ENCODE assay signal across 8 cellular contexts in genomic region chr19:16185925-16186234, GRCh38. TPM values are rescaled to one million over a fixed set of nuclear protein-coding genes. Genes with fewer than 3 reads are reported as not detected.
DNase-seq lines count a peak whose midpoint lies in the region; ATAC-seq and TF ChIP-seq lines count a peak whose summit lies in the region.

No MANE protein-coding gene starts in this region.

- TF ChIP-seq EP300 in esophagus muscularis mucosa (IDR thresholded peaks at IDR 0.05) = no peak

- H3K27me3 ChIP-seq in left ventricle myocardium inferior (ENCODE audit: low read depth) (peaks cover 17% of the 10 kb centered on the region), esophagus muscularis mucosa (peaks cover 0 to 6% (median 0%) of the 10 kb centered on the region in 4 donors)

- H3K9me3 Mint-ChIP-seq in T-cell = no peaks in the 10 kb centered on the region
- no peaks in the 10 kb centered on the region for H3K9me3 Mint-ChIP-seq in progenitor cell of endocrine pancreas (ENCODE audit: low read depth)

- peaks cover 0 to 1% of the 10 kb centered on the region in 2 donors for H3K27me3 Mint-ChIP-seq in T-cell
- H3K27me3 Mint-ChIP-seq in progenitor cell of endocrine pancreas = peaks cover 3% of the 10 kb centered on the region

- peaks cover 32% of the 10 kb centered on the region for H3K36me3 ChIP-seq in left ventricle myocardium inferior
- H3K36me3 ChIP-seq in esophagus muscularis mucosa = peaks cover 8 to 43% (median 38%) of the 10 kb centered on the region in 4 donors

- H3K4me3 Mint-ChIP-seq in T-cell (peak overlapping the region; percentile 99 to 100 (median 100)), progenitor cell of endocrine pancreas (ENCODE audit: low read depth) (peak overlapping the region; percentile 100)

- CTCF ChIA-PET in T-cell (lab: Charles Lee) = interaction anchor here (0.6 to 1.9 kb wide), 8 partner anchors 12 to 767 kb away, joined by 3 to 23 read pairs (median 4); partner anchors contain the start of genes AKAP8L (in 1 of the 2), AP1M1 (in 1 of the 2) and HSH2D (in 1 of the 2)

- H3K9me3 ChIP-seq in left ventricle myocardium inferior (replicated peaks) (no peaks in the 10 kb centered on the region), esophagus muscularis mucosa (no peaks in the 10 kb centered on the region)

- TF ChIP-seq CTCF in left ventricle myocardium inferior (IDR thresholded peaks at IDR 0.05; ENCODE audit: borderline replicate concordance) (peak; percentile 43), esophagus muscularis mucosa (IDR thresholded peaks at IDR 0.05) (peak in 1 of 3 experiments; percentile 28), progenitor cell of endocrine pancreas (IDR thresholded peaks at IDR 0.05; ENCODE audit: unreplicated experiment) (peak; percentile 53)

- DNase-seq in left ventricle myocardium inferior (no peak), Right ventricle myocardium inferior (ENCODE audit: missing footprints) (no peak), T-cell (peak in 10 of 34 experiments; percentile 8 to 50 (median 34)), esophagus muscularis mucosa (ENCODE audit: extremely low spot score) (no peak), progenitor cell of endocrine pancreas (ENCODE audit: low spot score, unreplicated experiment) (no peak), foreskin melanocyte (no peak)

- intact Hi-C loops in left ventricle myocardium inferior (cut with micrococcal nuclease) (no loop called here), Right ventricle myocardium inferior (cut with DNase I) (loop anchor here (1.0 to 2.0 kb wide), 2 partner anchors 10 to 73 kb away; no protein-coding TSS in a partner anchor), esophagus muscularis mucosa (cut with DNase I) (loop anchor here (5.0 kb wide), 1 partner anchor 74 kb away; the partner anchor contains the start of gene RAB8A)

- POLR2A ChIA-PET in T-cell (lab: Charles Lee) = interaction anchor here (0.6 to 1.6 kb wide), 4 partner anchors 11 to 139 kb away, joined by 3 to 8 read pairs (median 6); partner anchors contain the start of genes AP1M1 (in 2 of the 2) and KLF2 (in 1 of the 2)

- H3K4me1 Mint-ChIP-seq in T-cell (peaks cover 37 to 43% (median 41%) of the 10 kb centered on the region in 3 donors), progenitor cell of endocrine pancreas (ENCODE audit: low read depth) (peaks cover 11% of the 10 kb centered on the region)

- H3K36me3 Mint-ChIP-seq in T-cell (peaks cover 22% of the 10 kb centered on the region), progenitor cell of endocrine pancreas (ENCODE audit: insufficient read depth) (peaks cover 7% of the 10 kb centered on the region)

- TF ChIP-seq POLR2A in esophagus muscularis mucosa (IDR thresholded peaks at IDR 0.05; ENCODE audit: low read depth) = no peak

- ATAC-seq in Right ventricle myocardium inferior (no peak), T-cell (replicated peaks in 1 of 4) (peak in 2 of 4 experiments; percentile 32 to 39), HG02571 (IDR thresholded peaks at IDR 0.05; ENCODE audit: unreplicated experiment) (no peak), HG03108 (IDR thresholded peaks at IDR 0.05; ENCODE audit: unreplicated experiment) (no peak)

- H3K27ac Mint-ChIP-seq in T-cell = peak overlapping the region; percentile 97 to 98
- peak overlapping the region; percentile 99 for H3K27ac Mint-ChIP-seq in progenitor cell of endocrine pancreas

- H3K4me1 ChIP-seq in left ventricle myocardium inferior (peaks cover 53% of the 10 kb centered on the region), esophagus muscularis mucosa (peaks cover 17 to 52% (median 45%) of the 10 kb centered on the region in 4 donors)

- H3K4me3 ChIP-seq in left ventricle myocardium inferior = peak overlapping the region; percentile 94
- peak overlapping the region; percentile 76 to 93 (median 82) for H3K4me3 ChIP-seq in esophagus muscularis mucosa

- H3K27ac ChIP-seq in left ventricle myocardium inferior (replicated peaks) (peak overlapping the region; percentile 83), esophagus muscularis mucosa (replicated peaks in 1 of 4) (peak overlapping the region; percentile 78 to 91 (median 84))

- WGBS in esophagus muscularis mucosa = 0% methylated on average over 8 of the region's 8 CpGs

RNA-seq across cellular contexts. Expression of gene FAM32A, which starts 0.7 kb away (rescaled TPM):
- total RNA-seq in left ventricle myocardium inferior (34.3 TPM), Right ventricle myocardium inferior (38.8 TPM), T-cell (10 to 100 TPM; 42.1 to 60.6 (median 53.3) TPM), esophagus muscularis mucosa (100 to 1,000 TPM in 3 of 4 donors, 10 to 100 TPM in 1; 83.5 to 104 (median 103) TPM), progenitor cell of endocrine pancreas (91.6 and 95.2 TPM in 2 replicates)

RNA-seq across cellular contexts. Expression of gene AP1M1, which starts 11.8 kb away (rescaled TPM):
- total RNA-seq in left ventricle myocardium inferior (38.5 TPM), Right ventricle myocardium inferior (39.4 TPM), T-cell (100 to 1,000 TPM in 4 of 5 donors, 10 to 100 TPM in 1; 94.9 to 171 (median 133) TPM), esophagus muscularis mucosa (100 to 1,000 TPM in 2 of 4 donors, 10 to 100 TPM in 2; 63.1 to 115 (median 98.6) TPM), progenitor cell of endocrine pancreas (47.4 and 51.8 TPM in 2 replicates)

RNA-seq across cellular contexts. Expression of gene CIB3, which starts 12.6 kb away (rescaled TPM):
- total RNA-seq in left ventricle myocardium inferior (not detected), Right ventricle myocardium inferior (not detected), T-cell (not detected), esophagus muscularis mucosa (not detected), progenitor cell of endocrine pancreas (not detected in 2 replicates)

RNA-seq across cellular contexts. Expression of gene HSH2D, which starts 42.4 kb away (rescaled TPM):
- 0.16 TPM for total RNA-seq in left ventricle myocardium inferior
- total RNA-seq in Right ventricle myocardium inferior = 0.49 TPM
- total RNA-seq in T-cell = 10 to 100 TPM; 23.5 to 37.0 (median 28.5) TPM
- total RNA-seq in esophagus muscularis mucosa = under 1 TPM in 3 of 4 donors, not detected in 1; 0.52 to 0.83 (median 0.75) TPM
- 0.72 and 0.84 TPM in 2 replicates for total RNA-seq in progenitor cell of endocrine pancreas
